ENCODE assay signal across 11 cellular contexts in genomic region chr17:32264140-32264799, GRCh38. TPM values are rescaled to one million over a fixed set of nuclear protein-coding genes. Genes with fewer than 3 reads are reported as not detected.
DNase-seq lines count a peak whose midpoint lies in the region; ATAC-seq and TF ChIP-seq lines count a peak whose summit lies in the region.
"Had no signal": no experiment of that assay in that cellular context is flagged by ENCODE, and none has a peak within 500 bp of the region (broad histone marks: within the 10 kb centered on the region; RNA-seq: fewer than 3 reads in every experiment).

No MANE protein-coding gene starts in this region.

- TF ChIP-seq RAD21 in HCT116 (IDR thresholded peaks at IDR 0.05; ENCODE audit: low read depth) = no peak

- H2AFZ ChIP-seq in HCT116 (ENCODE audit: low read depth, low read length, poor library complexity, severe bottlenecking) (no peak overlapping the region), PC-3 (ENCODE audit: low read length) (no peak overlapping the region)

- ATAC-seq in HCT116 (no peak), HG03354 (IDR thresholded peaks at IDR 0.05; ENCODE audit: poor library complexity, severe bottlenecking, unreplicated experiment) (no peak), PC-3 (no peak)
- ATAC-seq in naive thymus-derived CD8-positive, alpha-beta T cell = no peak
- ATAC-seq: esophagus mucosa had no signal

- in situ Hi-C loops in brain microvascular endothelial cell (cut with HindIII; ENCODE audit: low pct_ligation_motif_present, low sequenced_read_pairs) = no loop called here

- intact Hi-C loops in HCT116 (cut with micrococcal nuclease) (no loop called here), PC-3 (cut with micrococcal nuclease) (no loop called here), thyroid gland (cut with DNase I) (no loop called here)

- peaks cover 15 to 22% (median 16%) of the 10 kb centered on the region in 4 donors for H3K4me1 Mint-ChIP-seq in naive thymus-derived CD8-positive, alpha-beta T cell

- H3K36me3 Mint-ChIP-seq in naive thymus-derived CD8-positive, alpha-beta T cell = peaks cover 0 to 9% (median 0%) of the 10 kb centered on the region in 3 donors

- peaks cover 75 to 85% (median 80%) of the 10 kb centered on the region in 11 experiments for H3K27me3 ChIP-seq in BLaER1 treated with 17β-estradiol and CSF1 and Interleukin-3, amounts not matched to agents 10 nM and 100 nM
- H3K27me3 ChIP-seq in HCT116 (ENCODE audit: insufficient read depth, low read length) (no peaks in the 10 kb centered on the region; the same call in 1 of the 2 replicates), brain microvascular endothelial cell (replicated peaks) (peaks cover 43% of the 10 kb centered on the region), PC-3 (ENCODE audit: low read length) (peaks cover 47% of the 10 kb centered on the region), thyroid gland (no peaks in the 10 kb centered on the region)

- H3K9me2 ChIP-seq in HCT116 (ENCODE audit: insufficient read depth) (no peaks in the 10 kb centered on the region), PC-3 (replicated peaks; ENCODE audit: low read length) (no peaks in the 10 kb centered on the region)

- H3K79me2 ChIP-seq in HCT116 (ENCODE audit: insufficient read depth, low read length) = no peaks in the 10 kb centered on the region
- no peaks in the 10 kb centered on the region for H3K79me2 ChIP-seq in PC-3 (ENCODE audit: low read length)

- CTCF ChIA-PET in HCT116 (lab: Charles Lee) = no interaction called here
- CTCF ChIA-PET in PC-3 (lab: Charles Lee) = no interaction called here

- H3F3A ChIP-seq in PC-3 (ENCODE audit: low read length, unreplicated experiment) = no peaks in the 10 kb centered on the region

- POLR2A ChIA-PET in HCT116 (lab: Charles Lee) = no interaction called here
- POLR2A ChIA-PET in naive thymus-derived CD8-positive, alpha-beta T cell (lab: Charles Lee) = no interaction called here
- POLR2A ChIA-PET in PC-3 (lab: Charles Lee; ENCODE audit: unreplicated experiment) = no interaction called here

- peaks cover 24 to 79% (median 52%) of the 10 kb centered on the region in 5 donors for H3K27me3 Mint-ChIP-seq in naive thymus-derived CD8-positive, alpha-beta T cell

- no peaks in the 10 kb centered on the region for H3K9me3 ChIP-seq in BLaER1 treated with 17β-estradiol and CSF1 and Interleukin-3, amounts not matched to agents 10 nM and 100 nM (replicated peaks in 1 of 11)
- H3K9me3 ChIP-seq in HCT116 (ENCODE audit: control insufficient read depth in 1 of 2, insufficient read depth in 1 of 2, low read depth in 1 of 2, low read length in 2 of 2) (no peaks in the 10 kb centered on the region), PC-3 (ENCODE audit: low read length) (no peaks in the 10 kb centered on the region), thyroid gland (no peaks in the 10 kb centered on the region)

- peaks cover 20 to 35% (median 27%) of the 10 kb centered on the region in 10 experiments for H3K4me1 ChIP-seq in BLaER1 treated with 17β-estradiol and CSF1 and Interleukin-3, amounts not matched to agents 10 nM and 100 nM
- H3K4me1 ChIP-seq in HCT116 (ENCODE audit: control insufficient read depth in 1 of 2, insufficient read depth in 2 of 2, low read length in 2 of 2) = peaks cover 4 to 34% of the 10 kb centered on the region in 2 experiments; a peak in 3 of 4 replicates
- H3K4me1 ChIP-seq in PC-3 (ENCODE audit: insufficient read depth, low read length) = no peaks in the 10 kb centered on the region
- peaks cover 11 to 19% of the 10 kb centered on the region in 2 donors for H3K4me1 ChIP-seq in thyroid gland

- no peak for TF ChIP-seq POLR2A in HCT116 (IDR thresholded peaks at IDR 0.05; ENCODE audit: borderline replicate concordance, extremely low read depth, insufficient read depth, insufficient read length)
- TF ChIP-seq POLR2A in thyroid gland (IDR thresholded peaks at IDR 0.05) = no peak

- RAD21 ChIA-PET in HCT116 (lab: Charles Lee; ENCODE audit: low non-redundant PET in 1 of 2, low total read pairs in 2 of 2, uncharacterized antibody in 2 of 2, unreplicated experiment in 2 of 2) = no interaction called here

- H3K4me2 ChIP-seq in BLaER1 treated with 17β-estradiol and CSF1 and Interleukin-3, amounts not matched to agents 10 nM and 100 nM = peak overlapping the region in 6 of 11 experiments; percentile 94 to 100 (median 100); a peak in 10 of 22 replicates
- H3K4me2 ChIP-seq in HCT116 (ENCODE audit: low read length) (no peak overlapping the region), PC-3 (ENCODE audit: low read length) (no peak overlapping the region)

- H3K36me3 ChIP-seq in BLaER1 treated with 17β-estradiol and CSF1 and Interleukin-3, amounts not matched to agents 10 nM and 100 nM = no peaks in the 10 kb centered on the region
- H3K36me3 ChIP-seq in HCT116 (ENCODE audit: control insufficient read depth in 1 of 2, insufficient read depth in 2 of 2, low read length in 2 of 2) = no peaks in the 10 kb centered on the region
- no peaks in the 10 kb centered on the region for H3K36me3 ChIP-seq in brain microvascular endothelial cell (replicated peaks)
- H3K36me3 ChIP-seq in PC-3 (ENCODE audit: low read depth, low read length) = no peaks in the 10 kb centered on the region
- H3K36me3 ChIP-seq in thyroid gland = no peaks in the 10 kb centered on the region

- no peaks in the 10 kb centered on the region for H3K9me3 Mint-ChIP-seq in naive thymus-derived CD8-positive, alpha-beta T cell

- 20 to 40% methylated on average over 4 to 6 of the region's 6 CpGs for WGBS in thyroid gland, 2 donors

- TF ChIP-seq CTCF in HCT116 (IDR thresholded peaks at IDR 0.05 in 2 of 3, conservative IDR thresholded peaks at IDR 0.05 in 1 of 3; ENCODE audit: borderline replicate concordance in 1 of 3, insufficient read depth in 1 of 3, low read depth in 2 of 3, low read length in 2 of 3) (peak in 2 of 3 experiments; percentile 20 to 26; a peak in 2 of 6 replicates), brain microvascular endothelial cell (IDR thresholded peaks at IDR 0.05; ENCODE audit: low read depth, low read length, missing control alignments) (peak; percentile 29), PC-3 (conservative IDR thresholded peaks at IDR 0.05; ENCODE audit: low read depth, low read length) (no peak), thyroid gland (IDR thresholded peaks at IDR 0.05) (peak in 1 of 6 experiments; percentile 8)

- H3K4me3 ChIP-seq in BLaER1 treated with 17β-estradiol and CSF1 and Interleukin-3, amounts not matched to agents 10 nM and 100 nM = no peak overlapping the region
- H3K4me3 ChIP-seq in HCT116 (replicated peaks in 1 of 2; ENCODE audit: low read depth in 1 of 2, low read length in 2 of 2) = no peak overlapping the region
- no peak overlapping the region for H3K4me3 ChIP-seq in brain microvascular endothelial cell (ENCODE audit: low read depth, low read length)
- H3K4me3 ChIP-seq in PC-3 (ENCODE audit: low read length) = no peak overlapping the region
- H3K4me3 ChIP-seq in thyroid gland (replicated peaks in 1 of 3) = no peak overlapping the region

- no peak overlapping the region for H3K9ac ChIP-seq in BLaER1 treated with 17β-estradiol and CSF1 and Interleukin-3, amounts not matched to agents 10 nM and 100 nM
- H3K9ac ChIP-seq in HCT116 (ENCODE audit: low read length) (no peak overlapping the region), PC-3 (ENCODE audit: low read length) (no peak overlapping the region)

- H3K27ac Mint-ChIP-seq in naive thymus-derived CD8-positive, alpha-beta T cell = peak overlapping the region in 2 of 10 donors; percentile 15 to 18

- H3K27ac ChIP-seq in BLaER1 treated with 17β-estradiol and CSF1 and Interleukin-3, amounts not matched to agents 10 nM and 100 nM = no peak overlapping the region
- H3K27ac ChIP-seq in HCT116 (ENCODE audit: low read depth, low read length) (no peak overlapping the region), brain microvascular endothelial cell (no peak overlapping the region), PC-3 (ENCODE audit: low read length) (no peak overlapping the region), thyroid gland (no peak overlapping the region)

- DNase-seq in HCT116 (ENCODE audit: low read depth, low spot score) (no peak), brain microvascular endothelial cell (no peak), NCI-H1417 treated with DMSO at 0.1 percent for 48 hours (lab: John Stamatoyannopoulos, UW) (no peak), PC-3 (no peak), thyroid gland (no peak)
- no peak for DNase-seq in naive thymus-derived CD8-positive, alpha-beta T cell
- DNase-seq: NCI-H187 treated with DMSO at 0.1 percent for 48 hours, SW 1271 had no signal

- BruUV-seq in HCT116 (replicated peaks; lab: Mats Ljungman, UMichigan) (no TSS peak), PC-3 (replicated peaks; lab: Mats Ljungman, UMichigan) (no TSS peak)

- H3K4me3 Mint-ChIP-seq in naive thymus-derived CD8-positive, alpha-beta T cell = peak overlapping the region; percentile 47 to 88 (median 70)

- H4K20me1 ChIP-seq in BLaER1 treated with 17β-estradiol and CSF1 and Interleukin-3, amounts not matched to agents 10 nM and 100 nM = peaks cover 0 to 39% (median 22%) of the 10 kb centered on the region in 11 experiments; a peak in 16 of 22 replicates
- H4K20me1 ChIP-seq in HCT116 (ENCODE audit: insufficient read depth) (no peaks in the 10 kb centered on the region), PC-3 (ENCODE audit: low read length) (no peaks in the 10 kb centered on the region)

RNA-seq across cellular contexts. Expression of gene RHBDL3, which starts 1.4 kb away (rescaled TPM):
- 4.0 TPM for total RNA-seq in HCT116 (2021; ENCODE audit: unreplicated experiment)
- polyA plus RNA-seq in HCT116 (2012) = 2.6 and 3.0 TPM in 2 replicates
- not detected for total RNA-seq in naive thymus-derived CD8-positive, alpha-beta T cell
- not detected for polyA plus RNA-seq in naive thymus-derived CD8-positive, alpha-beta T cell
- total RNA-seq in PC-3 (2014; rRNA removed) = not detected in 2 replicates
- under 1 TPM in 2 of 4 donors, not detected in 2; 0.15 to 0.22 TPM for total RNA-seq in thyroid gland

Comparison
In these comparisons a context has a peak if more than half of its experiments do, and no peak if none do; other contexts are left out.
1. H3K4me2 ChIP-seq: peak in BLaER1 treated with 17β-estradiol and CSF1 and Interleukin-3, amounts not matched to agents 10 nM and 100 nM (6 of 11); none in HCT116 (single experiment) and PC-3 (single experiment).